Comparison of ENCODE assay signal across 17 cellular contexts in genomic region chr3:124654470-124654845, GRCh38.
"Had no signal": no experiment of that assay in that cellular context is flagged by ENCODE, and none has a peak within 500 bp of the region (broad histone marks: within the 10 kb centered on the region; RNA-seq: fewer than 3 reads in every experiment).

No MANE protein-coding gene starts in this region.

- H3K4me3 ChIP-seq: ascending aorta, breast epithelium, smooth muscle cell, thoracic aorta had no signal

- H2AFZ ChIP-seq: parathyroid adenoma had no signal

- H3K36me3 ChIP-seq: breast epithelium, neutrophil had no signal

- H3K27me3 ChIP-seq: ascending aorta, breast epithelium, neutrophil had no signal

- H3K79me2 ChIP-seq: parathyroid adenoma had no signal

- H3K9me3 ChIP-seq: ascending aorta, breast epithelium, neutrophil, thoracic aorta had no signal

- H3K9ac ChIP-seq: parathyroid adenoma had no signal

- DNase-seq: activated CD4-positive, alpha-beta T cell treated with anti-CD3 and anti-CD28 coated beads, Interleukin-2, amount 50 U/mL, for 48 hours; activated naive CD4-positive, alpha-beta T cell treated with anti-CD3 and anti-CD28 coated beads for 36 hours; activated naive CD8-positive, alpha-beta T cell treated with anti-CD3 and anti-CD28 coated beads, Interleukin-2, amount 50 U/mL, for 24 hours; activated T-cell treated with anti-CD3 and anti-CD28 coated beads, Interleukin-2, amount 50 U/mL, for 1 hour; immature natural killer cell; natural killer cell; retina; stimulated activated naive CD8-positive, alpha-beta T cell treated with anti-CD3 and anti-CD28 coated beads, Interleukin-15, amount 100 ng/mL, for 72 hours; T-helper 1 cell had no signal

- H3K4me2 ChIP-seq: smooth muscle cell had no signal

- ATAC-seq: activated naive CD8-positive, alpha-beta T cell treated with anti-CD3 and anti-CD28 coated beads, Interleukin-2, amount 50 U/mL, for 24 hours; natural killer cell; SK-N-SH treated with all-trans-retinoic acid at 6 μM for 48 hours; stimulated activated naive CD8-positive, alpha-beta T cell treated with anti-CD3 and anti-CD28 coated beads, Interleukin-15, amount 100 ng/mL, for 72 hours had no signal

- H3K4me1 ChIP-seq: ascending aorta, breast epithelium, parathyroid adenoma had no signal

- H3K27ac ChIP-seq: ascending aorta, breast epithelium, neutrophil, parathyroid adenoma, thoracic aorta, VCaP had no signal
